Comparison of ENCODE assay signal across 12 cellular contexts in genomic region chr16:67551972-67552371, GRCh38. TPM values are rescaled to one million over a fixed set of nuclear protein-coding genes. Genes with fewer than 3 reads are reported as not detected.
DNase-seq lines count a peak whose midpoint lies in the region; ATAC-seq and TF ChIP-seq lines count a peak whose summit lies in the region.
"Had no signal": no experiment of that assay in that cellular context is flagged by ENCODE, and none has a peak within 500 bp of the region (broad histone marks: within the 10 kb centered on the region; RNA-seq: fewer than 3 reads in every experiment).

No MANE protein-coding gene starts in this region.

- no peak overlapping the region for H3K4me2 ChIP-seq in Karpas-422 (ENCODE audit: low read depth, low read length, poor library complexity, severe bottlenecking)

- peaks cover 16% of the 10 kb centered on the region for H3K79me2 ChIP-seq in Karpas-422 (ENCODE audit: low read length)

- intact Hi-C loops in activated CD4-positive, alpha-beta T cell treated with anti-CD3 and anti-CD28 coated beads for 36 hours (cut with DNase I, micrococcal nuclease): no loop called here
- intact Hi-C loops in Caco-2 (cut with micrococcal nuclease; ENCODE audit: unreplicated experiment) (no loop called here), aorta (cut with DNase I) (no loop called here)

- H3K9me3 ChIP-seq in Karpas-422 (ENCODE audit: low read length) (no peaks in the 10 kb centered on the region), Caco-2 (no peaks in the 10 kb centered on the region), aorta (ENCODE audit: control insufficient read depth, low read length) (no peaks in the 10 kb centered on the region)
- H3K9me3 ChIP-seq: left lung had no signal

- no peaks in the 10 kb centered on the region for H3K9me2 ChIP-seq in Karpas-422 (replicated peaks; ENCODE audit: insufficient read depth, low read length)

- H3K9ac ChIP-seq in Karpas-422 (ENCODE audit: low read length): no peak overlapping the region

- H3K27ac ChIP-seq in Karpas-422 (ENCODE audit: low read length) (peak overlapping the region; percentile 37), aorta (ENCODE audit: low read depth in 1 of 2, low read length in 2 of 2) (no peak overlapping the region)

- H3K36me3 ChIP-seq in Karpas-422 (ENCODE audit: insufficient read depth, low read length): no peaks in the 10 kb centered on the region
- H3K36me3 ChIP-seq in Caco-2 (ENCODE audit: control insufficient read depth, insufficient read depth, low read length): no peaks in the 10 kb centered on the region
- H3K36me3 ChIP-seq in aorta (ENCODE audit: control insufficient read depth in 1 of 2, insufficient read depth in 2 of 2, low read length in 1 of 2): no peaks in the 10 kb centered on the region

- BruUV-seq in Caco-2 (replicated peaks; lab: Mats Ljungman, UMichigan): no TSS peak

- whole genome bisulfite sequencing in aorta, 2 donors: 91 to 95% methylated on average over 2 of the region's 2 CpGs

- POLR2A ChIA-PET in activated CD4-positive, alpha-beta T cell treated with anti-CD3 and anti-CD28 coated beads for 36 hours (lab: Charles Lee): interaction anchor here (1.2 kb wide), 1 partner anchor 10 kb away, joined by 8 read pairs; the partner anchor contains the start of gene CTCF
- POLR2A ChIA-PET in Caco-2 (lab: Charles Lee): no interaction called here

- peak overlapping the region; percentile 0 for H3K27ac Mint-ChIP-seq in activated CD4-positive, alpha-beta T cell treated with anti-CD3 and anti-CD28 coated beads for 36 hours
- peak overlapping the region in 4 of 5 experiments; percentile 22 to 79 (median 62) for H3K27ac Mint-ChIP-seq in brain
- H3K27ac Mint-ChIP-seq in progenitor cell of endocrine pancreas: peak overlapping the region; percentile 16
- H3K27ac Mint-ChIP-seq in Caco-2 (ENCODE audit: unreplicated experiment): no peak overlapping the region

- peaks cover 9% of the 10 kb centered on the region for H3K36me3 Mint-ChIP-seq in activated CD4-positive, alpha-beta T cell treated with anti-CD3 and anti-CD28 coated beads for 36 hours (ENCODE audit: low read depth)
- H3K36me3 Mint-ChIP-seq in brain (peaks cover 5% of the 10 kb centered on the region), progenitor cell of endocrine pancreas (ENCODE audit: insufficient read depth) (no peaks in the 10 kb centered on the region), Caco-2 (ENCODE audit: insufficient read depth, unreplicated experiment) (peaks cover 10% of the 10 kb centered on the region)

- no peaks in the 10 kb centered on the region for H4K20me1 ChIP-seq in Karpas-422 (ENCODE audit: insufficient read depth, low read depth, low read length)

- DNase-seq in activated CD4-positive, alpha-beta T cell treated with anti-CD3 and anti-CD28 coated beads for 36 hours: no peak
- no peak for DNase-seq in activated CD4-positive, alpha-beta T cell treated with anti-CD3 and anti-CD28 coated beads, Interleukin-2, amount 50 U/mL, for 4 hours
- DNase-seq in Karpas-422 (no peak), progenitor cell of endocrine pancreas (ENCODE audit: low spot score, unreplicated experiment) (no peak), Caco-2 (no peak), aorta (no peak)
- DNase-seq in stimulated activated CD4-positive, alpha-beta T cell treated with anti-CD3 and anti-CD28 coated beads, Interleukin-4, amount 100 ng/mL, for 24 hours: no peak
- DNase-seq: nucleus accumbens; SIG-M5; stimulated activated CD4-positive, alpha-beta T cell treated with anti-CD3 and anti-CD28 coated beads, Interleukin-15, amount 100 ng/mL, for 24 hours had no signal

- H3K4me1 Mint-ChIP-seq in activated CD4-positive, alpha-beta T cell treated with anti-CD3 and anti-CD28 coated beads for 36 hours: peaks cover 52% of the 10 kb centered on the region
- H3K4me1 Mint-ChIP-seq in brain: peaks cover 20% of the 10 kb centered on the region
- H3K4me1 Mint-ChIP-seq in progenitor cell of endocrine pancreas (ENCODE audit: low read depth): no peaks in the 10 kb centered on the region
- H3K4me1 Mint-ChIP-seq in Caco-2 (ENCODE audit: low read depth, unreplicated experiment): peaks cover under 1% of the 10 kb centered on the region

- H3K27me3 ChIP-seq in Karpas-422 (ENCODE audit: low read length): no peaks in the 10 kb centered on the region
- H3K27me3 ChIP-seq in Caco-2 (replicated peaks; ENCODE audit: control insufficient read depth, insufficient read depth, low read length): no peaks in the 10 kb centered on the region; the same call in 1 of the 2 replicates
- no peaks in the 10 kb centered on the region for H3K27me3 ChIP-seq in aorta (ENCODE audit: control insufficient read depth in 1 of 2, insufficient read depth in 2 of 2, low read length in 1 of 2)
- H3K27me3 ChIP-seq: left lung had no signal

- H3K9me3 Mint-ChIP-seq in activated CD4-positive, alpha-beta T cell treated with anti-CD3 and anti-CD28 coated beads for 36 hours (ENCODE audit: low read depth): no peaks in the 10 kb centered on the region
- no peaks in the 10 kb centered on the region for H3K9me3 Mint-ChIP-seq in brain
- no peaks in the 10 kb centered on the region for H3K9me3 Mint-ChIP-seq in progenitor cell of endocrine pancreas (ENCODE audit: low read depth)
- no peaks in the 10 kb centered on the region for H3K9me3 Mint-ChIP-seq in Caco-2 (ENCODE audit: unreplicated experiment)

- TF ChIP-seq CTCF in brain (conservative IDR thresholded peaks at IDR 0.05) (no peak), progenitor cell of endocrine pancreas (IDR thresholded peaks at IDR 0.05; ENCODE audit: unreplicated experiment) (no peak), Caco-2 (IDR thresholded peaks at IDR 0.05; ENCODE audit: insufficient read depth in 1 of 2, low read depth in 1 of 2, low read length in 1 of 2, severe bottlenecking in 1 of 2, unreplicated experiment in 1 of 2) (no peak)

- no peak overlapping the region for H2AFZ ChIP-seq in Karpas-422 (ENCODE audit: low read length)

- ATAC-seq in activated CD4-positive, alpha-beta T cell treated with anti-CD3 and anti-CD28 coated beads for 36 hours: no peak
- ATAC-seq in aorta (ENCODE audit: low FRiP score): no peak
- ATAC-seq: left lung had no signal

- H3K27me3 Mint-ChIP-seq in activated CD4-positive, alpha-beta T cell treated with anti-CD3 and anti-CD28 coated beads for 36 hours: no peaks in the 10 kb centered on the region
- H3K27me3 Mint-ChIP-seq in brain (no peaks in the 10 kb centered on the region), progenitor cell of endocrine pancreas (no peaks in the 10 kb centered on the region), Caco-2 (ENCODE audit: insufficient read depth, unreplicated experiment) (no peaks in the 10 kb centered on the region)

- H3K4me3 ChIP-seq in Karpas-422 (ENCODE audit: low read length) (no peak overlapping the region), Caco-2 (ENCODE audit: low read depth, low read length) (no peak overlapping the region), aorta (ENCODE audit: low read length in 2 of 2) (no peak overlapping the region)
- H3K4me3 ChIP-seq: left lung had no signal

- no peak overlapping the region for H3K4me3 Mint-ChIP-seq in activated CD4-positive, alpha-beta T cell treated with anti-CD3 and anti-CD28 coated beads for 36 hours
- no peak overlapping the region for H3K4me3 Mint-ChIP-seq in brain
- H3K4me3 Mint-ChIP-seq in progenitor cell of endocrine pancreas (ENCODE audit: low read depth): no peak overlapping the region
- no peak overlapping the region for H3K4me3 Mint-ChIP-seq in Caco-2 (ENCODE audit: unreplicated experiment)

- peaks cover 44% of the 10 kb centered on the region for H3K4me1 ChIP-seq in Karpas-422 (ENCODE audit: low read length)
- no peaks in the 10 kb centered on the region for H3K4me1 ChIP-seq in Caco-2
- H3K4me1 ChIP-seq in aorta (ENCODE audit: control insufficient read depth in 1 of 2, insufficient read depth in 2 of 2, low read length in 2 of 2): no peaks in the 10 kb centered on the region

- CTCF ChIA-PET in activated CD4-positive, alpha-beta T cell treated with anti-CD3 and anti-CD28 coated beads for 36 hours (lab: Charles Lee): interaction anchor here (0.5 to 1.3 kb wide), 6 partner anchors 12 to 146 kb away, joined by 3 to 8 read pairs (median 4); no protein-coding TSS in a partner anchor
- CTCF ChIA-PET in Caco-2 (lab: Charles Lee): interaction anchor here (1.1 to 1.7 kb wide), 3 partner anchors 10 to 31 kb away, joined by 3 to 6 read pairs (median 4); partner anchors contain the start of gene CTCF

RNA-seq across cellular contexts. Expression of gene CTCF, which starts 10.4 kb away (rescaled TPM):
- 10 to 100 TPM; 51.0 to 66.4 TPM for total RNA-seq in activated CD4-positive, alpha-beta T cell treated with anti-CD3 and anti-CD28 coated beads for 36 hours
- 29.5 and 36.0 TPM in 2 replicates for total RNA-seq in Karpas-422 (2014; rRNA removed; shearing (Covaris generic); ENCODE audit: low replicate concordance)
- polyA plus RNA-seq in brain (ENCODE audit: insufficient read depth, low read depth, low replicate concordance) (58.2 TPM), aorta (10 to 100 TPM; 16.5 to 25.8 TPM)
- total RNA-seq in progenitor cell of endocrine pancreas (67.8 and 69.8 TPM in 2 replicates), Caco-2 (2022) (60.8 and 67.8 TPM in 2 replicates), aorta (10 to 100 TPM; 28.5 to 35.8 TPM)

RNA-seq across cellular contexts. Expression of gene RIPOR1, which starts 23.3 kb away (rescaled TPM):
- total RNA-seq in activated CD4-positive, alpha-beta T cell treated with anti-CD3 and anti-CD28 coated beads for 36 hours: 10 to 100 TPM; 18.9 to 24.1 TPM
- total RNA-seq in Karpas-422 (2014; rRNA removed; shearing (Covaris generic); ENCODE audit: low replicate concordance): 1.3 and 2.9 TPM in 2 replicates
- 64.2 TPM for polyA plus RNA-seq in brain (ENCODE audit: insufficient read depth, low read depth, low replicate concordance)
- 72.7 and 78.8 TPM in 2 replicates for total RNA-seq in progenitor cell of endocrine pancreas
- 87.9 and 90.4 TPM in 2 replicates for total RNA-seq in Caco-2 (2022)
- total RNA-seq in aorta: 100 to 1,000 TPM; 105 to 120 TPM
- polyA plus RNA-seq in aorta: 10 to 100 TPM; 22.7 to 65.5 TPM
